ENCODE assay signal across 25 cellular contexts in the genomic region with DNA sequence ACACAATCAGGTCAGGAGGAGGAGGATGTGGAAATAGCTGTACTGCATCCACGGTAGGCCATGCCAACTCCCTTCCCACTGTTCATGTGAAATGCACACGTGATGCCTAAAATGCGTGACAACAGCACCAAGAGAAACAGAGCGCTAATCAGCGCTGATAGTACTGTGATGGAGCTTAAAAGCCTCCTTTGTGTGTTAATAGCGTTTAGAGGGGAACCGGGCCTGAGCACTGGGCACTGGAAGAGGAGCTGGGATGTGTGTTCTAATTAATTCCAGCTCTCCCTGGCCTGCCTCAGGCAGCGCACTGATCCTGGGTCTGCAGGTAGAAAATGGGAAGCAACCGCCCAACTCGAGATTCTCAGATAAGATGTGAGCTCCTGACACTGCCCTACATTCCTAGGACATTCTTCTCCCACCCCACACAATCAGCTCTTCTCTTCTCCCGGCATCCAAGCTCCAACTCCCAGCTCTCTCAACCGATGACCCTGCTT. TPM values are rescaled to one million over a fixed set of nuclear protein-coding genes. Genes with fewer than 3 reads are reported as not detected.
DNase-seq lines count a peak whose midpoint lies in the region; FAIRE-seq and TF ChIP-seq lines count a peak whose summit lies in the region.
"Had no signal": no experiment of that assay in that cellular context is flagged by ENCODE, and none has a peak within 500 bp of the region (broad histone marks: within the 10 kb centered on the region; RNA-seq: fewer than 3 reads in every experiment).

No MANE protein-coding gene starts in this region.

- POLR2A ChIA-PET in MCF 10A (lab: Yijun Ruan, JAX): interaction anchor here (1.1 kb wide), 1 partner anchor 12 kb away, joined by 4 read pairs; the partner anchor contains the start of gene DCTD

- H3K4me2 ChIP-seq in astrocyte (ENCODE audit: low read length): no peak overlapping the region
- H3K4me2 ChIP-seq in mesendoderm (ENCODE audit: low read length): no peak overlapping the region
- H3K4me2 ChIP-seq: hepatocyte had no signal

- H3K36me3 ChIP-seq in breast epithelium (no peaks in the 10 kb centered on the region), astrocyte (ENCODE audit: insufficient read depth, low read length) (peaks cover 28% of the 10 kb centered on the region), mesendoderm (ENCODE audit: control insufficient read depth, insufficient read depth, low read length) (no peaks in the 10 kb centered on the region), testis (ENCODE audit: low read depth, missing control alignments) (no peaks in the 10 kb centered on the region)

- no peak overlapping the region for H2BK15ac ChIP-seq in mesendoderm (replicated peaks; ENCODE audit: low read depth)

- DNase-seq in MCF 10A (ENCODE audit: unreplicated experiment) (no peak), breast epithelium (ENCODE audit: low spot score in 2 of 2) (no peak), astrocyte (ENCODE audit: low read depth) (no peak), mesendoderm (peak; percentile 96), testis (peak; percentile 27), cerebellar cortex (ENCODE audit: low spot score) (no peak)
- no peak for DNase-seq in activated CD4-positive, alpha-beta T cell treated with anti-CD3 and anti-CD28 coated beads for 48 hours
- no peak for DNase-seq in stimulated activated naive CD4-positive, alpha-beta T cell treated with Interleukin-2 at 50 U/mL for 16 hours (lab: John Stamatoyannopoulos, UW)
- DNase-seq: activated CD4-positive, alpha-beta T cell treated with anti-CD3 and anti-CD28 coated beads, Interleukin-2, amount 10 ng/mL, durations not matched to agents 7 days and 5 days; DMS53; effector CD8-positive, alpha-beta T cell; foreskin keratinocyte; GDM1; KBM-7; left ventricle myocardium inferior; midbrain; naive thymus-derived CD8-positive, alpha-beta T cell; NCI-H1436; NCI-H524; posterior cingulate gyrus; stomach; transverse colon had no signal

- H3K9ac ChIP-seq in astrocyte (ENCODE audit: low read length) (no peak overlapping the region), mesendoderm (ENCODE audit: low read length) (no peak overlapping the region)

- no TSS peak for BruUV-seq in MCF 10A (replicated peaks; lab: Mats Ljungman, UMichigan)

- H4K5ac ChIP-seq in mesendoderm (ENCODE audit: low read length): no peak overlapping the region

- H3K27ac ChIP-seq in breast epithelium (peak overlapping the region in 1 of 2 donors; percentile 54), astrocyte (ENCODE audit: low read depth, low read length) (no peak overlapping the region), mesendoderm (ENCODE audit: low read depth, low read length) (no peak overlapping the region), testis (no peak overlapping the region)
- H3K27ac ChIP-seq: foreskin keratinocyte, hepatocyte, left ventricle myocardium inferior, stomach, transverse colon had no signal

- H3K4me3 ChIP-seq in breast epithelium: no peak overlapping the region
- H3K4me3 ChIP-seq in astrocyte (ENCODE audit: insufficient read depth, low read depth, low read length): no peak overlapping the region
- no peak overlapping the region for H3K4me3 ChIP-seq in mesendoderm (ENCODE audit: low read length)
- no peak overlapping the region for H3K4me3 ChIP-seq in testis
- H3K4me3 ChIP-seq: hepatocyte, left ventricle myocardium inferior, stomach, transverse colon had no signal

- peak overlapping the region; percentile 57 for H3K56ac ChIP-seq in mesendoderm (ENCODE audit: low read length)

- H3K9me3 ChIP-seq in breast epithelium (no peaks in the 10 kb centered on the region), astrocyte (ENCODE audit: insufficient read depth, low read depth, low read length) (no peaks in the 10 kb centered on the region), testis (no peaks in the 10 kb centered on the region)
- H3K9me3 ChIP-seq: left ventricle myocardium inferior, stomach, transverse colon had no signal

- H2BK5ac ChIP-seq in mesendoderm (ENCODE audit: low read length): peak overlapping the region; percentile 39

- H2AK5ac ChIP-seq in mesendoderm (ENCODE audit: low read length): no peak overlapping the region

- no peak overlapping the region for H3K4me3 Mint-ChIP-seq in MCF 10A (ENCODE audit: unreplicated experiment)
- peak overlapping the region; percentile 37 for H3K4me3 Mint-ChIP-seq in astrocyte (ENCODE audit: unreplicated experiment)
- H3K4me3 Mint-ChIP-seq: activated CD4-positive, alpha-beta T cell treated with anti-CD3 and anti-CD28 coated beads, Interleukin-2, amount 10 ng/mL, durations not matched to agents 7 days and 5 days; B cell had no signal

- peak overlapping the region; percentile 83 for H3K27ac Mint-ChIP-seq in MCF 10A (ENCODE audit: low read depth, unreplicated experiment)
- peak overlapping the region; percentile 10 for H3K27ac Mint-ChIP-seq in astrocyte (ENCODE audit: unreplicated experiment)
- H3K27ac Mint-ChIP-seq: activated CD4-positive, alpha-beta T cell treated with anti-CD3 and anti-CD28 coated beads, Interleukin-2, amount 10 ng/mL, durations not matched to agents 7 days and 5 days; B cell had no signal

- peaks cover 25% of the 10 kb centered on the region for H3K79me2 ChIP-seq in astrocyte (ENCODE audit: insufficient read depth, low read length)
- H3K79me2 ChIP-seq in mesendoderm (ENCODE audit: control insufficient read depth, insufficient read depth, low read length): no peaks in the 10 kb centered on the region

- H3K4ac ChIP-seq in mesendoderm (ENCODE audit: low read depth, low read length): no peak overlapping the region

- no peaks in the 10 kb centered on the region for H3K4me1 ChIP-seq in breast epithelium
- H3K4me1 ChIP-seq in astrocyte (ENCODE audit: insufficient read depth, low read length): no peaks in the 10 kb centered on the region
- peaks cover 11% of the 10 kb centered on the region for H3K4me1 ChIP-seq in mesendoderm (ENCODE audit: control insufficient read depth, low read depth, low read length)
- no peaks in the 10 kb centered on the region for H3K4me1 ChIP-seq in testis
- H3K4me1 ChIP-seq: foreskin keratinocyte, transverse colon had no signal

- TF ChIP-seq CTCF in MCF 10A (IDR thresholded peaks at IDR 0.05; ENCODE audit: unreplicated experiment) (no peak), breast epithelium (IDR thresholded peaks at IDR 0.05) (no peak), astrocyte (IDR thresholded peaks at IDR 0.05; ENCODE audit: insufficient read depth, low read depth, low read length) (no peak), testis (IDR thresholded peaks at IDR 0.05) (no peak)

- H3K27me3 ChIP-seq in breast epithelium: no peaks in the 10 kb centered on the region
- H3K27me3 ChIP-seq in astrocyte (ENCODE audit: insufficient read depth, low read length): no peaks in the 10 kb centered on the region
- no peaks in the 10 kb centered on the region for H3K27me3 ChIP-seq in mesendoderm (ENCODE audit: insufficient read depth, low read length, poor library complexity)
- no peaks in the 10 kb centered on the region for H3K27me3 ChIP-seq in testis
- H3K27me3 ChIP-seq: foreskin keratinocyte, hepatocyte, stomach, transverse colon had no signal

- H3K4me1 Mint-ChIP-seq in MCF 10A (ENCODE audit: insufficient read depth, unreplicated experiment) (no peaks in the 10 kb centered on the region), astrocyte (ENCODE audit: low read depth, unreplicated experiment) (peaks cover 8% of the 10 kb centered on the region)
- H3K4me1 Mint-ChIP-seq: activated CD4-positive, alpha-beta T cell treated with anti-CD3 and anti-CD28 coated beads, Interleukin-2, amount 10 ng/mL, durations not matched to agents 7 days and 5 days; B cell had no signal

- H3K36me3 Mint-ChIP-seq in MCF 10A (ENCODE audit: insufficient read depth, unreplicated experiment) (peaks cover 98% of the 10 kb centered on the region), astrocyte (ENCODE audit: low read depth, unreplicated experiment) (peaks cover 35% of the 10 kb centered on the region)

- H3K27me3 Mint-ChIP-seq in MCF 10A (ENCODE audit: insufficient read depth, unreplicated experiment) (no peaks in the 10 kb centered on the region), astrocyte (ENCODE audit: low read depth, unreplicated experiment) (no peaks in the 10 kb centered on the region)
- H3K27me3 Mint-ChIP-seq: activated CD4-positive, alpha-beta T cell treated with anti-CD3 and anti-CD28 coated beads, Interleukin-2, amount 10 ng/mL, durations not matched to agents 7 days and 5 days; B cell; naive thymus-derived CD8-positive, alpha-beta T cell had no signal

- TF ChIP-seq POLR2A in breast epithelium (IDR thresholded peaks at IDR 0.05) (no peak), testis (IDR thresholded peaks at IDR 0.05) (no peak)

- WGBS in mesendoderm (ENCODE audit: extremely low coverage, insufficient coverage, low lambda C conversion rate): no CpG with 5 or more reads among the region's 12 CpGs
- 76 to 80% methylated on average over 12 of the region's 12 CpGs for WGBS in testis, 2 donors

- intact Hi-C loops in MCF 10A (cut with micrococcal nuclease) (no loop called here), breast epithelium (cut with DNase I; ENCODE audit: low total_unique reads) (no loop called here), testis (cut with DNase I; ENCODE audit: low total_unique reads) (no loop called here)

- no peak for FAIRE-seq in astrocyte (lab: Jason Lieb, UNC)
- FAIRE-seq: GM18507 had no signal

- H3K9me3 Mint-ChIP-seq in MCF 10A (ENCODE audit: unreplicated experiment) (no peaks in the 10 kb centered on the region), astrocyte (ENCODE audit: unreplicated experiment) (no peaks in the 10 kb centered on the region)
- H3K9me3 Mint-ChIP-seq: activated CD4-positive, alpha-beta T cell treated with anti-CD3 and anti-CD28 coated beads, Interleukin-2, amount 10 ng/mL, durations not matched to agents 7 days and 5 days; naive thymus-derived CD8-positive, alpha-beta T cell had no signal

- no peak overlapping the region for H2AFZ ChIP-seq in astrocyte (ENCODE audit: low read depth, low read length)
- H2AFZ ChIP-seq: hepatocyte had no signal

- CTCF ChIA-PET in MCF 10A (lab: Yijun Ruan, JAX): interaction anchor here (0.9 to 1.1 kb wide), 2 partner anchors 21 to 34 kb away, joined by 3 read pairs; no protein-coding TSS in a partner anchor

- H3K18ac ChIP-seq in mesendoderm (ENCODE audit: low read length): no peak overlapping the region

- H3K79me1 ChIP-seq in mesendoderm (ENCODE audit: low read length): peaks cover 4% of the 10 kb centered on the region

- no peak overlapping the region for H2BK120ac ChIP-seq in mesendoderm (ENCODE audit: low read depth, low read length)

- H4K8ac ChIP-seq in mesendoderm (ENCODE audit: low read depth, low read length): no peak overlapping the region

- no peak overlapping the region for H3K23ac ChIP-seq in mesendoderm (ENCODE audit: low read length)

- H4K20me1 ChIP-seq in astrocyte (ENCODE audit: insufficient read depth, low read length): peaks cover 63% of the 10 kb centered on the region

RNA-seq across cellular contexts. Expression of gene DCTD, which starts 12.9 kb away (rescaled TPM):
- total RNA-seq in MCF 10A (2022) (168 and 180 TPM in 2 replicates), breast epithelium (10 to 100 TPM; 46.0 to 75.2 (median 48.2) TPM), astrocyte (116 and 119 TPM in 2 replicates), testis (10 to 100 TPM; 41.8 to 45.6 TPM)
- 70.5 TPM for polyA plus RNA-seq in mesendoderm (2013, experiment 1 of 2)
- polyA plus RNA-seq in mesendoderm (2013, experiment 2 of 2): 73.6 TPM
- polyA plus RNA-seq in testis (ENCODE audit: insufficient read depth, low read depth, low replicate concordance): 56.5 TPM

Comparison
In these comparisons a context has a peak if more than half of its experiments do, and no peak if none do; other contexts are left out.
1. DNase-seq: peak in mesendoderm (single experiment) and testis (single experiment); none in MCF 10A (single experiment), breast epithelium (0 of 2), astrocyte (single experiment), activated CD4-positive, alpha-beta T cell treated with anti-CD3 and anti-CD28 coated beads for 48 hours (single experiment), cerebellar cortex (single experiment) and stimulated activated naive CD4-positive, alpha-beta T cell treated with Interleukin-2 at 50 U/mL for 16 hours (single experiment).